13 cellular contexts compared by ENCODE assay signal in the genomic region with DNA sequence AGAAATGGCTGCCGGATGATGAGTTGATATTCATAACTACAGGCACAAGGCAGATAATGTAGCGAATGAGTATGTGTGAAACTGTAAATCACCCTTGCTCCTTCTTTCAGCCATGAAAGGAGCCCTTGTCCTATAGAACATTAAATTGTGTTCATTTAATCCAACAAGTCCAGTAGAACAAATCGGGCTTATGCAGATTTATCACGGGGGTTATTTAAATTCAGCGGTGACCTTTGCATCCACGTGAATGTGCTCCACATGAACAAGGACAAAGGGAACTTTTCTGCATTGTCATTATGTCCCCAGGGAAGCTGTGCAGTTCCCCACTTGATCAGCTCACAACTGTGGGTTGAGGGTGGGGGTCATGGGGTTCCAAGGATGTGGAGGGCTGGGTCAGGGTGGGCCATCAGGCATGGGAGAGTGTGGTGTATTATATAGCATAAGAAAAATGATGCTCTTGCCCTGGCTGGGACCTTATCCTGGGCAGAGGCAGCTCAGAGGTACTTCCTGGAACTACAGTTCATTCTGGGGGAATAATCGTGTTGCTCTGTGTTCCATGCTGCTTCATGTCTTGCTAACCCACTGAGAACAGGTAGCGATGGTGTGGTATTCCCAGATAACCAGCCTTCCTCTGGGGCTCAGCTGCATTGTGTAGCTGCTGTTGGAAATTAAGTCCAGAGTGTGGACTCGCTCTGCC.
DNase-seq lines count a peak whose midpoint lies in the region; ATAC-seq and TF ChIP-seq lines count a peak whose summit lies in the region.
"Had no signal": no experiment of that assay in that cellular context is flagged by ENCODE, and none has a peak within 500 bp of the region (broad histone marks: within the 10 kb centered on the region; RNA-seq: fewer than 3 reads in every experiment).

No MANE protein-coding gene starts in this region.

- no peaks in the 10 kb centered on the region for H3K9me3 Mint-ChIP-seq in GM23338
- no peaks in the 10 kb centered on the region for H3K9me3 Mint-ChIP-seq in endodermal cell
- peaks cover 0 to 5% (median 0%) of the 10 kb centered on the region in 8 donors for H3K9me3 Mint-ChIP-seq in CD4-positive, alpha-beta memory T cell

- DNase-seq in GM23338 (ENCODE audit: low spot score) = no peak
- DNase-seq in RPMI7951 (ENCODE audit: low read depth) = peak; percentile 7
- no peak for DNase-seq in endodermal cell
- DNase-seq in neuronal stem cell (ENCODE audit: low spot score) = no peak
- no peak for DNase-seq in CD4-positive, alpha-beta memory T cell
- no peak for DNase-seq in ACHN
- DNase-seq in activated gamma-delta T cell (lab: John Stamatoyannopoulos, UW) = no peak
- DNase-seq: 8988T; CD4-positive, CD25-positive, alpha-beta regulatory T cell; DND-41; GF-D8; H7 had no signal

- H3F3A ChIP-seq in GM23338 (replicated peaks; ENCODE audit: low read depth) = no peaks in the 10 kb centered on the region

- H3K27me3 Mint-ChIP-seq in GM23338 (ENCODE audit: insufficient read depth, low read depth, poor library complexity) (no peaks in the 10 kb centered on the region), endodermal cell (ENCODE audit: insufficient read depth) (no peaks in the 10 kb centered on the region)
- H3K27me3 Mint-ChIP-seq in CD4-positive, alpha-beta memory T cell = no peaks in the 10 kb centered on the region
- H3K27me3 Mint-ChIP-seq: CD4-positive, CD25-positive, alpha-beta regulatory T cell had no signal

- H3K4ac ChIP-seq in neuronal stem cell (ENCODE audit: low read length) = no peak overlapping the region

- no peak overlapping the region for H3K4me3 ChIP-seq in GM23338
- H3K4me3 ChIP-seq in endodermal cell (ENCODE audit: low read length) = no peak overlapping the region
- H3K4me3 ChIP-seq in neuronal stem cell (ENCODE audit: low read length in 2 of 2) = no peak overlapping the region
- H3K4me3 ChIP-seq in CD4-positive, alpha-beta memory T cell (ENCODE audit: low read length in 2 of 2) = no peak overlapping the region
- H3K4me3 ChIP-seq: BLaER1 treated with 17β-estradiol and CSF1 and Interleukin-3, amounts not matched to agents 10 nM and 100 nM had no signal

- in situ Hi-C loops in ACHN (cut with HindIII; ENCODE audit: low pct_ligation_motif_present, low pct_unique_long_range_greater_than_20kb, low sequenced_read_pairs) = no loop called here

- intact Hi-C loops in CD4-positive, alpha-beta memory T cell (cut with micrococcal nuclease) = no loop called here

- H3K4me2 ChIP-seq in GM23338 (no peak overlapping the region), neuronal stem cell (ENCODE audit: insufficient read depth, low read length, poor library complexity, severe bottlenecking) (no peak overlapping the region)
- H3K4me2 ChIP-seq: BLaER1 treated with 17β-estradiol and CSF1 and Interleukin-3, amounts not matched to agents 10 nM and 100 nM had no signal

- H3K27ac Mint-ChIP-seq in GM23338 (peak overlapping the region; percentile 89), endodermal cell (no peak overlapping the region)
- no peak overlapping the region for H3K27ac Mint-ChIP-seq in CD4-positive, alpha-beta memory T cell
- H3K27ac Mint-ChIP-seq: CD4-positive, CD25-positive, alpha-beta regulatory T cell had no signal

- H3K36me3 Mint-ChIP-seq in GM23338 (ENCODE audit: low read depth) = peaks cover 7% of the 10 kb centered on the region
- H3K36me3 Mint-ChIP-seq in endodermal cell (ENCODE audit: low read depth) = no peaks in the 10 kb centered on the region
- no peaks in the 10 kb centered on the region for H3K36me3 Mint-ChIP-seq in CD4-positive, alpha-beta memory T cell
- H3K36me3 Mint-ChIP-seq: CD4-positive, CD25-positive, alpha-beta regulatory T cell had no signal

- no peak overlapping the region for H2BK12ac ChIP-seq in neuronal stem cell (ENCODE audit: low read length)

- H3K4me1 ChIP-seq in GM23338 (ENCODE audit: insufficient read depth) (peaks cover 46% of the 10 kb centered on the region), endodermal cell (ENCODE audit: control insufficient read depth, insufficient read depth, low read length) (no peaks in the 10 kb centered on the region), neuronal stem cell (ENCODE audit: control insufficient read depth in 2 of 2, insufficient read depth in 1 of 2, low read depth in 1 of 2, low read length in 2 of 2) (peaks cover 7 to 17% of the 10 kb centered on the region in 2 donors)
- no peaks in the 10 kb centered on the region for H3K4me1 ChIP-seq in CD4-positive, alpha-beta memory T cell (ENCODE audit: insufficient read depth, low read length)
- H3K4me1 ChIP-seq: BLaER1 treated with 17β-estradiol and CSF1 and Interleukin-3, amounts not matched to agents 10 nM and 100 nM had no signal

- no peak overlapping the region for H3K23ac ChIP-seq in neuronal stem cell (ENCODE audit: low read depth, low read length, poor library complexity)

- no peak overlapping the region for H2BK15ac ChIP-seq in neuronal stem cell (ENCODE audit: low read length)

- H3K9me3 ChIP-seq in endodermal cell (ENCODE audit: control insufficient read depth, low read length) = no peaks in the 10 kb centered on the region
- H3K9me3 ChIP-seq in neuronal stem cell (replicated peaks in 1 of 2; ENCODE audit: control insufficient read depth in 2 of 2, insufficient read depth in 1 of 2, low read depth in 1 of 2, low read length in 2 of 2) = peaks cover 0 to 4% of the 10 kb centered on the region in 2 donors
- no peaks in the 10 kb centered on the region for H3K9me3 ChIP-seq in CD4-positive, alpha-beta memory T cell (ENCODE audit: control insufficient read depth in 1 of 2, low read length in 2 of 2)
- H3K9me3 ChIP-seq: BLaER1 treated with 17β-estradiol and CSF1 and Interleukin-3, amounts not matched to agents 10 nM and 100 nM had no signal

- no peak overlapping the region for H3K27ac ChIP-seq in GM23338 (ENCODE audit: low read depth)
- no peak overlapping the region for H3K27ac ChIP-seq in endodermal cell (ENCODE audit: low read depth, low read length)
- no peak overlapping the region for H3K27ac ChIP-seq in neuronal stem cell (replicated peaks; ENCODE audit: low read length)
- H3K27ac ChIP-seq in CD4-positive, alpha-beta memory T cell (ENCODE audit: low read depth, low read length) = no peak overlapping the region
- H3K27ac ChIP-seq: BLaER1 treated with 17β-estradiol and CSF1 and Interleukin-3, amounts not matched to agents 10 nM and 100 nM had no signal

- peaks cover 9% of the 10 kb centered on the region; the same call in 1 of the 2 replicates for H3K79me2 ChIP-seq in GM23338 (replicated peaks; ENCODE audit: insufficient read depth)

- H4K20me1 ChIP-seq in GM23338 (replicated peaks; ENCODE audit: insufficient read depth) = no peaks in the 10 kb centered on the region
- H4K20me1 ChIP-seq: BLaER1 treated with 17β-estradiol and CSF1 and Interleukin-3, amounts not matched to agents 10 nM and 100 nM had no signal

- H3K14ac ChIP-seq in neuronal stem cell (ENCODE audit: low read length) = no peak overlapping the region

- H4K91ac ChIP-seq in neuronal stem cell (ENCODE audit: low read depth, low read length, poor library complexity) = no peak overlapping the region

- H3K36me3 ChIP-seq in GM23338 (ENCODE audit: insufficient read depth) (no peaks in the 10 kb centered on the region), endodermal cell (ENCODE audit: control insufficient read depth, insufficient read depth, low read length) (no peaks in the 10 kb centered on the region), neuronal stem cell (replicated peaks in 1 of 2; ENCODE audit: control insufficient read depth in 2 of 2, insufficient read depth in 2 of 2, low read length in 2 of 2) (peaks cover 0 to 58% of the 10 kb centered on the region in 2 donors)
- H3K36me3 ChIP-seq in CD4-positive, alpha-beta memory T cell (ENCODE audit: insufficient read depth, low read length) = no peaks in the 10 kb centered on the region
- H3K36me3 ChIP-seq: BLaER1 treated with 17β-estradiol and CSF1 and Interleukin-3, amounts not matched to agents 10 nM and 100 nM had no signal

- POLR2A ChIA-PET in CD4-positive, alpha-beta memory T cell (lab: Charles Lee; ENCODE audit: partially characterized antibody) = no interaction called here

- H3K9me2 ChIP-seq in GM23338 (ENCODE audit: insufficient read depth) = no peaks in the 10 kb centered on the region

- WGBS in endodermal cell (ENCODE audit: insufficient coverage in 1 of 2, insufficient read length in 1 of 2), 2 experiments = 90 to 93% methylated on average over 9 of the region's 9 CpGs
- WGBS in neuronal stem cell (ENCODE audit: extremely low coverage in 2 of 2, insufficient read length in 2 of 2, insufficient replicate concordance in 1 of 2), 2 donors = no CpG with 5 or more reads among the region's 9 CpGs

- no peak overlapping the region for H2AK5ac ChIP-seq in neuronal stem cell (ENCODE audit: low read depth, low read length)

- peak; percentile 64 for ATAC-seq in GM23338

- H3K9ac ChIP-seq in endodermal cell (ENCODE audit: extremely low read depth, low read length, poor library complexity, severe bottlenecking) = no peak overlapping the region
- H3K9ac ChIP-seq in neuronal stem cell (ENCODE audit: low read depth, low read length, poor library complexity) = no peak overlapping the region
- H3K9ac ChIP-seq: BLaER1 treated with 17β-estradiol and CSF1 and Interleukin-3, amounts not matched to agents 10 nM and 100 nM had no signal

- no peak overlapping the region for H2BK120ac ChIP-seq in neuronal stem cell (ENCODE audit: low read depth, low read length)

- H3K18ac ChIP-seq in neuronal stem cell (ENCODE audit: low read length) = peak overlapping the region; percentile 20

- no peaks in the 10 kb centered on the region for H3K27me3 ChIP-seq in GM23338 (ENCODE audit: insufficient read depth)
- H3K27me3 ChIP-seq in endodermal cell (ENCODE audit: control insufficient read depth, insufficient read depth, low read length, poor library complexity, severe bottlenecking) = no peaks in the 10 kb centered on the region
- no peaks in the 10 kb centered on the region for H3K27me3 ChIP-seq in neuronal stem cell (ENCODE audit: control insufficient read depth in 3 of 3, insufficient read depth in 3 of 3, low read depth in 1 of 3, low read length in 3 of 3)
- no peaks in the 10 kb centered on the region for H3K27me3 ChIP-seq in CD4-positive, alpha-beta memory T cell (ENCODE audit: insufficient read depth, low read length)
- H3K27me3 ChIP-seq: BLaER1 treated with 17β-estradiol and CSF1 and Interleukin-3, amounts not matched to agents 10 nM and 100 nM had no signal

- CTCF ChIA-PET in CD4-positive, alpha-beta memory T cell (lab: Charles Lee; ENCODE audit: partially characterized antibody) = no interaction called here

- H2AFZ ChIP-seq in GM23338 (no peak overlapping the region), neuronal stem cell (ENCODE audit: low read length) (no peak overlapping the region)

- H2BK5ac ChIP-seq in neuronal stem cell (ENCODE audit: low read length) = no peak overlapping the region

- peaks cover 48% of the 10 kb centered on the region for H3K4me1 Mint-ChIP-seq in GM23338
- H3K4me1 Mint-ChIP-seq in endodermal cell = peaks cover 16% of the 10 kb centered on the region
- no peaks in the 10 kb centered on the region for H3K4me1 Mint-ChIP-seq in CD4-positive, alpha-beta memory T cell
- H3K4me1 Mint-ChIP-seq: CD4-positive, CD25-positive, alpha-beta regulatory T cell had no signal

- no peaks in the 10 kb centered on the region for H3K79me1 ChIP-seq in neuronal stem cell (ENCODE audit: low read depth, low read length)

- no peak overlapping the region for H4K8ac ChIP-seq in neuronal stem cell (ENCODE audit: low read depth, low read length)

- no peak for TF ChIP-seq CTCF in GM23338 (conservative IDR thresholded peaks at IDR 0.05; ENCODE audit: low read depth in 2 of 2)
- peak; percentile 39 for TF ChIP-seq CTCF in endodermal cell (conservative IDR thresholded peaks at IDR 0.05)

- H3K4me3 Mint-ChIP-seq in GM23338 = no peak overlapping the region
- no peak overlapping the region for H3K4me3 Mint-ChIP-seq in endodermal cell
- no peak overlapping the region for H3K4me3 Mint-ChIP-seq in CD4-positive, alpha-beta memory T cell
- H3K4me3 Mint-ChIP-seq: CD4-positive, CD25-positive, alpha-beta regulatory T cell had no signal
